17 cellular contexts compared by ENCODE assay signal in genomic region chr11:116207349-116207748, GRCh38.
DNase-seq lines count a peak whose midpoint lies in the region; ATAC-seq and TF ChIP-seq lines count a peak whose summit lies in the region.
"Had no signal": no experiment of that assay in that cellular context is flagged by ENCODE, and none has a peak within 500 bp of the region (broad histone marks: within the 10 kb centered on the region; RNA-seq: fewer than 3 reads in every experiment).

No MANE protein-coding gene starts in this region.

- no peaks in the 10 kb centered on the region for H3K9me3 Mint-ChIP-seq in nephron
- H3K9me3 Mint-ChIP-seq: CD4-positive, CD25-positive, alpha-beta regulatory T cell; T-helper 2 cell treated with Interferon-gamma antibody and Interleukin-4, amounts not matched to agents 5 μg/mL and 100 μg/mL, for 36 hours had no signal

- TF ChIP-seq CTCF in nephron (IDR thresholded peaks at IDR 0.05; ENCODE audit: unreplicated experiment in 3 of 3): no peak
- TF ChIP-seq CTCF in omental fat pad (IDR thresholded peaks at IDR 0.05): no peak

- peaks cover 48% of the 10 kb centered on the region for H3K4me1 Mint-ChIP-seq in nephron
- H3K4me1 Mint-ChIP-seq: CD4-positive, CD25-positive, alpha-beta regulatory T cell had no signal

- no peaks in the 10 kb centered on the region for H3K36me3 Mint-ChIP-seq in nephron (ENCODE audit: low read depth)
- H3K36me3 Mint-ChIP-seq: CD4-positive, CD25-positive, alpha-beta regulatory T cell had no signal

- peak; percentile 45 for DNase-seq in DMS153 treated with DMSO at 0.1 percent for 48 hours (lab: John Stamatoyannopoulos, UW; ENCODE audit: unreplicated experiment)
- peak; percentile 26 to 82 (median 47) for DNase-seq in NCI-H1417 (lab: John Stamatoyannopoulos, UW)
- DNase-seq in NCI-H345 treated with DMSO at 0.1 percent for 48 hours (lab: John Stamatoyannopoulos, UW; ENCODE audit: unreplicated experiment): peak; percentile 41
- no peak for DNase-seq in kidney glomerular epithelial cell (lab: John Stamatoyannopoulos, UW)
- DNase-seq in effector CD4-positive, alpha-beta T cell: no peak
- DNase-seq in omental fat pad (ENCODE audit: low spot score): no peak
- DNase-seq in NOMO-1 (lab: John Stamatoyannopoulos, UW; ENCODE audit: unreplicated experiment in 2 of 2): no peak
- DNase-seq: activated CD4-positive, alpha-beta T cell treated with anti-CD3 and anti-CD28 coated beads, Interleukin-2, amount 50 U/mL, for 1 hour; CD4-positive, CD25-positive, alpha-beta regulatory T cell; DMS53; HCEC 1CT; NCI-H226; stimulated activated CD4-positive, alpha-beta T cell treated with anti-CD3 and anti-CD28 coated beads, Interleukin-4, amount 100 ng/mL, for 24 hours; stimulated activated naive CD4-positive, alpha-beta T cell treated with Interleukin-2 at 50 U/mL for 16 hours had no signal

- no peak overlapping the region for H3K4me3 Mint-ChIP-seq in nephron
- H3K4me3 Mint-ChIP-seq: CD4-positive, CD25-positive, alpha-beta regulatory T cell; T-helper 2 cell treated with Interferon-gamma antibody and Interleukin-4, amounts not matched to agents 5 μg/mL and 100 μg/mL, for 36 hours had no signal

- no peak for ATAC-seq in omental fat pad (ENCODE audit: low FRiP score)
- ATAC-seq: K562 had no signal

- H3K27me3 Mint-ChIP-seq in nephron (ENCODE audit: low read depth): peaks cover 19% of the 10 kb centered on the region

- H3K27ac Mint-ChIP-seq in nephron: peak overlapping the region; percentile 61 to 90 (median 71)
- H3K27ac Mint-ChIP-seq: CD4-positive, CD25-positive, alpha-beta regulatory T cell; T-helper 2 cell treated with Interferon-gamma antibody and Interleukin-4, amounts not matched to agents 5 μg/mL and 100 μg/mL, for 36 hours had no signal

Comparison
In these comparisons a context has a peak if more than half of its experiments do, and no peak if none do; other contexts are left out.
1. DNase-seq: peak in DMS153 treated with DMSO at 0.1 percent for 48 hours (single experiment), NCI-H1417 (3 of 3) and NCI-H345 treated with DMSO at 0.1 percent for 48 hours (single experiment); none in kidney glomerular epithelial cell (single experiment), effector CD4-positive, alpha-beta T cell (single experiment), omental fat pad (single experiment) and NOMO-1 (0 of 2).